ENCODE assay signal across 19 cellular contexts in the genomic region with DNA sequence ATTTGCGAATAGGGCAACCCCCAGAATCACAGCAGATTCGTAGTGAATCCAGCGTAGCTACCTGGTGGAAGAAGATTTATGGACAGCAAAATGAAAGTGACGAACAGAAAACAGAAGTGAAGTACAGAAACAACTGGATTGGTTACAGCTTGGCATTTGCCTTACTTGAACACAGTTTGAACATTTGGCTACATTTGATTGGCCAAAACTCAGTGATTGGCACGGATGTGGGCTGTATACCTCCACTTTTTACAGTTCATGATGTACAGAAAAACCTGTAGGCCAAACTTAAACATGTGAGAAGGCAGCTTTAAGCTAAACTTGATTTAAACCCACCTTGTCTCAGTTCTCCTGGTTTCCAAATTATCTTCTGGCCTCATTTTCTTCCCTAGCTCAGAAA.
"Had no signal": no experiment of that assay in that cellular context is flagged by ENCODE, and none has a peak within 500 bp of the region (broad histone marks: within the 10 kb centered on the region; RNA-seq: fewer than 3 reads in every experiment).

No MANE protein-coding gene starts in this region.

- H3K4me3 Mint-ChIP-seq: activated CD8-positive, alpha-beta memory T cell treated with anti-CD3 and anti-CD28 coated beads, Interleukin-2, amount 10 ng/mL, durations not matched to agents 7 days and 5 days; activated T-cell treated with anti-CD3 and anti-CD28 coated beads, Interleukin-2, amount 50 U/mL, for 24 hours; brain; dendritic cell treated with granulocyte-macrophage colony-stimulating factor and Interleukin-4, amounts not matched to agents 40 ng/mL and 50 ng/mL, for 4 days; natural killer cell; stimulated activated naive CD8-positive, alpha-beta T cell treated with anti-CD3 and anti-CD28 coated beads, Interleukin-15, Interleukin-2, amounts not matched to agents 100 ng/mL and 50 ng/mL, for 24 hours; WTC11 had no signal

- ATAC-seq: activated CD8-positive, alpha-beta memory T cell treated with anti-CD3 and anti-CD28 coated beads, Interleukin-2, amount 10 ng/mL, durations not matched to agents 7 days and 5 days; activated naive CD4-positive, alpha-beta T cell treated with anti-CD3 and anti-CD28 coated beads, Interleukin-2, amount 50 U/mL, for 72 hours; mucosa of descending colon; natural killer cell; psoas muscle; WTC11 had no signal

- H3K4me1 ChIP-seq: psoas muscle, sigmoid colon, upper lobe of left lung had no signal

- H3K4me1 Mint-ChIP-seq: activated CD8-positive, alpha-beta memory T cell treated with anti-CD3 and anti-CD28 coated beads, Interleukin-2, amount 10 ng/mL, durations not matched to agents 7 days and 5 days had no signal

- H3K27me3 ChIP-seq: sigmoid colon, upper lobe of left lung had no signal

- H3K27me3 Mint-ChIP-seq: activated CD8-positive, alpha-beta memory T cell treated with anti-CD3 and anti-CD28 coated beads, Interleukin-2, amount 10 ng/mL, durations not matched to agents 7 days and 5 days; activated T-cell treated with anti-CD3 and anti-CD28 coated beads, Interleukin-2, amount 50 U/mL, for 24 hours; brain; dendritic cell treated with granulocyte-macrophage colony-stimulating factor and Interleukin-4, amounts not matched to agents 40 ng/mL and 50 ng/mL, for 4 days; stimulated activated naive CD8-positive, alpha-beta T cell treated with anti-CD3 and anti-CD28 coated beads, Interleukin-15, Interleukin-2, amounts not matched to agents 100 ng/mL and 50 ng/mL, for 24 hours had no signal

- H3K4me3 ChIP-seq: lung, mucosa of descending colon, psoas muscle, sigmoid colon, upper lobe of left lung had no signal

- H3K36me3 Mint-ChIP-seq: brain, WTC11 had no signal

- H3K27ac Mint-ChIP-seq: activated CD8-positive, alpha-beta memory T cell treated with anti-CD3 and anti-CD28 coated beads, Interleukin-2, amount 10 ng/mL, durations not matched to agents 7 days and 5 days; activated naive CD4-positive, alpha-beta T cell treated with anti-CD3 and anti-CD28 coated beads, Interleukin-2, amount 50 U/mL, for 72 hours; activated T-cell treated with anti-CD3 and anti-CD28 coated beads, Interleukin-2, amount 50 U/mL, for 24 hours; brain; dendritic cell treated with granulocyte-macrophage colony-stimulating factor and Interleukin-4, amounts not matched to agents 40 ng/mL and 50 ng/mL, for 4 days; natural killer cell; stimulated activated naive CD8-positive, alpha-beta T cell treated with anti-CD3 and anti-CD28 coated beads, Interleukin-15, Interleukin-2, amounts not matched to agents 100 ng/mL and 50 ng/mL, for 24 hours; WTC11 had no signal

- H3K36me3 ChIP-seq: sigmoid colon, upper lobe of left lung had no signal

- H3K27ac ChIP-seq: psoas muscle, sigmoid colon, upper lobe of left lung had no signal

- DNase-seq: activated CD8-positive, alpha-beta memory T cell treated with anti-CD3 and anti-CD28 coated beads, Interleukin-2, amount 10 ng/mL, durations not matched to agents 7 days and 5 days; activated effector memory CD4-positive, alpha-beta T cell treated with anti-CD3 and anti-CD28 coated beads, Interleukin-2, amount 50 U/mL, for 16 hours; activated T-cell treated with anti-CD3 and anti-CD28 coated beads, Interleukin-2, amount 50 U/mL, for 24 hours; amygdala; cerebellar nuclear complex; hypothalamus; mucosa of descending colon; natural killer cell; nucleus accumbens; psoas muscle; sigmoid colon; T-helper 1 cell; upper lobe of left lung had no signal

- H3K9me3 Mint-ChIP-seq: activated T-cell treated with anti-CD3 and anti-CD28 coated beads, Interleukin-2, amount 50 U/mL, for 24 hours had no signal

- H3K9me3 ChIP-seq: mucosa of descending colon, psoas muscle, sigmoid colon, upper lobe of left lung had no signal
